Comparison of ENCODE assay signal across 8 cellular contexts in genomic region chr10:96090463-96090800, GRCh38. TPM values are rescaled to one million over a fixed set of nuclear protein-coding genes. Genes with fewer than 3 reads are reported as not detected.
A peak's percentile ranks its signal among the peaks of the same experiment; 100 is the strongest.
DNase-seq lines count a peak whose midpoint lies in the region; ATAC-seq, FAIRE-seq and TF ChIP-seq lines count a peak whose summit lies in the region.

No MANE protein-coding gene starts in this region.

- H3K9me2 ChIP-seq in GM23338 (ENCODE audit: insufficient read depth) = peaks cover 10% of the 10 kb centered on the region

- no peaks in the 10 kb centered on the region for H3K36me3 Mint-ChIP-seq in GM23338 (ENCODE audit: low read depth)

- H3K79me2 ChIP-seq in GM23338 (replicated peaks; ENCODE audit: insufficient read depth) = no peaks in the 10 kb centered on the region

- H3K36me3 ChIP-seq in GM23338 (ENCODE audit: insufficient read depth) (no peaks in the 10 kb centered on the region), esophagus (ENCODE audit: control insufficient read depth in 2 of 2, insufficient read depth in 2 of 2, low read length in 1 of 2) (no peaks in the 10 kb centered on the region), small intestine (ENCODE audit: control insufficient read depth in 2 of 2, insufficient read depth in 2 of 2, low read length in 2 of 2) (no peaks in the 10 kb centered on the region)

- peaks cover 23% of the 10 kb centered on the region; the same call in 1 of the 2 replicates for H3K27me3 ChIP-seq in GM23338 (ENCODE audit: insufficient read depth)
- peaks cover 4 to 6% of the 10 kb centered on the region in 2 donors for H3K27me3 ChIP-seq in esophagus (ENCODE audit: control insufficient read depth in 1 of 2, insufficient read depth in 2 of 2, low read length in 2 of 2)
- H3K27me3 ChIP-seq in small intestine (ENCODE audit: control insufficient read depth in 2 of 2, insufficient read depth in 2 of 2, low read length in 2 of 2) = peaks cover 0 to 15% of the 10 kb centered on the region in 2 donors

- no peaks in the 10 kb centered on the region for H3K4me1 ChIP-seq in GM23338 (ENCODE audit: insufficient read depth)
- H3K4me1 ChIP-seq in esophagus (ENCODE audit: control insufficient read depth in 2 of 2, insufficient read depth in 2 of 2, low read length in 1 of 2) = no peaks in the 10 kb centered on the region
- H3K4me1 ChIP-seq in small intestine (ENCODE audit: control insufficient read depth in 2 of 2, insufficient read depth in 1 of 2, low read depth in 1 of 2, low read length in 1 of 2) = peaks cover 0 to 1% of the 10 kb centered on the region in 2 donors

- H2AFZ ChIP-seq in GM23338 = peak overlapping the region; percentile 96

- no peaks in the 10 kb centered on the region for H4K20me1 ChIP-seq in GM23338 (replicated peaks; ENCODE audit: insufficient read depth)

- H3K9me3 ChIP-seq in esophagus (ENCODE audit: control insufficient read depth in 2 of 2, insufficient read depth in 1 of 2, low read depth in 1 of 2, low read length in 1 of 2) = peaks cover 2 to 11% of the 10 kb centered on the region in 2 donors
- peaks cover 1% of the 10 kb centered on the region for H3K9me3 ChIP-seq in small intestine (ENCODE audit: control insufficient read depth, low read depth)

- DNase-seq in GM23338 (ENCODE audit: low spot score) = no peak
- DNase-seq in small intestine = no peak
- DNase-seq in NCI-H526 (lab: John Stamatoyannopoulos, UW) = no peak
- no peak for DNase-seq in pons (ENCODE audit: low spot score)
- DNase-seq in globus pallidus (ENCODE audit: low spot score) = no peak

- no peaks in the 10 kb centered on the region; the same call in 2 of the 3 replicates for H3K4me1 Mint-ChIP-seq in GM23338

- H3K4me3 ChIP-seq in GM23338 (peak overlapping the region; percentile 66), esophagus (ENCODE audit: low read depth in 1 of 2, low read length in 2 of 2) (peak overlapping the region; percentile 63 to 78), small intestine (ENCODE audit: low read depth in 1 of 2, low read length in 2 of 2) (peak overlapping the region in 1 of 2 donors; percentile 59)

- peak overlapping the region; percentile 82; the same call in 1 of the 2 replicates for H3K27ac ChIP-seq in GM23338 (ENCODE audit: low read depth)
- peak overlapping the region; percentile 92 to 94 for H3K27ac ChIP-seq in esophagus (ENCODE audit: low read depth in 2 of 2, low read length in 1 of 2)
- H3K27ac ChIP-seq in small intestine (ENCODE audit: low read depth in 1 of 2, low read length in 1 of 2) = peak overlapping the region; percentile 96 to 97

- H3F3A ChIP-seq in GM23338 (replicated peaks; ENCODE audit: low read depth) = no peaks in the 10 kb centered on the region

- H3K4me2 ChIP-seq in GM23338 = peak overlapping the region; percentile 58; the same call in 1 of the 2 replicates

- H3K4me3 Mint-ChIP-seq in GM23338 = peak overlapping the region; percentile 82

- FAIRE-seq in small intestine (lab: Jason Lieb, UNC) = no peak

- H3K27ac Mint-ChIP-seq in GM23338 = peak overlapping the region; percentile 94

- no peaks in the 10 kb centered on the region; the same call in 2 of the 3 replicates for H3K9me3 Mint-ChIP-seq in GM23338

- 67 to 82% methylated on average over 9 of the region's 9 CpGs for WGBS in esophagus, 2 donors
- WGBS in small intestine, 3 donors = 70 to 79% (median 71%) methylated on average over 9 of the region's 9 CpGs

- no peak for TF ChIP-seq CTCF in GM23338 (conservative IDR thresholded peaks at IDR 0.05; ENCODE audit: low read depth in 2 of 2)

- peak; percentile 8; the same call in 1 of the 3 replicates for ATAC-seq in GM23338
- no peak for ATAC-seq in SK-N-SH treated with all-trans-retinoic acid at 6 μM for 48 hours
- no peak for ATAC-seq in HG03460 (IDR thresholded peaks at IDR 0.05; ENCODE audit: unreplicated experiment)

- H3K27me3 Mint-ChIP-seq in GM23338 (ENCODE audit: insufficient read depth, low read depth, poor library complexity) = peaks cover 5% of the 10 kb centered on the region

TF ChIP-seq in GM23338, 12 proteins besides CTCF, POLR2A, EP300 and RAD21 (continues in another document):
- TF ChIP-seq CREB1 (CRISPR knock-in tag; IDR thresholded peaks at IDR 0.05; ENCODE audit: low read depth) (no peak), EZH2phosphoT487 (IDR thresholded peaks at IDR 0.05; ENCODE audit: unreplicated experiment) (no peak), ETS1 (IDR thresholded peaks at IDR 0.05) (no peak), EZH2 (IDR thresholded peaks at IDR 0.05; ENCODE audit: low read depth, unreplicated experiment) (no peak), JUNB (IDR thresholded peaks at IDR 0.05; ENCODE audit: unreplicated experiment) (no peak), ZNF114 (CRISPR knock-in tag; IDR thresholded peaks at IDR 0.05) (no peak)

TF ChIP-seq in SK-N-SH treated with all-trans-retinoic acid at 6 μM for 48 hours, 23 proteins besides CTCF, POLR2A, EP300 and RAD21:
- TF ChIP-seq ZC3H10 (CRISPR knock-in tag; IDR thresholded peaks at IDR 0.05) (no peak), ZNF565 (CRISPR knock-in tag; conservative IDR thresholded peaks at IDR 0.05; ENCODE audit: low read depth) (no peak), ZFP3 (CRISPR knock-in tag; IDR thresholded peaks at IDR 0.05) (no peak; the same call in 1 of the 2 replicates), PATZ1 (CRISPR knock-in tag; IDR thresholded peaks at IDR 0.05; ENCODE audit: borderline replicate concordance) (no peak), CSRNP3 (CRISPR knock-in tag; IDR thresholded peaks at IDR 0.05) (peak; percentile 41; the same call in 1 of the 2 replicates), ZNF8 (CRISPR knock-in tag; IDR thresholded peaks at IDR 0.05) (no peak), ISL1 (CRISPR knock-in tag; IDR thresholded peaks at IDR 0.05) (no peak)

RNA-seq across cellular contexts. Expression of gene ZNF518A, which starts 39.7 kb away (rescaled TPM):
- total RNA-seq in GM23338 (2014; rRNA removed; shearing (Covaris generic)) = 44.6 and 46.3 TPM in 2 replicates
- polyA plus RNA-seq in GM23338 (2016; fragmentation: Nextera tagmentation; extraction: Ambion mirVana) (43.1 and 52.1 TPM in 2 replicates), esophagus (1 to 10 TPM; 3.4 to 5.5 TPM), small intestine (1 to 10 TPM; 4.1 to 7.6 (median 6.1) TPM)

RNA-seq across cellular contexts. Expression of gene CCNJ, which starts 47.0 kb away (rescaled TPM):
- total RNA-seq in GM23338 (2014; rRNA removed; shearing (Covaris generic)) = 29.6 and 31.6 TPM in 2 replicates
- polyA plus RNA-seq in GM23338 (2016; fragmentation: Nextera tagmentation; extraction: Ambion mirVana) (11.6 and 14.1 TPM in 2 replicates), esophagus (1 to 10 TPM; 1.4 to 1.9 TPM), small intestine (1 to 10 TPM; 1.6 to 3.8 (median 2.0) TPM)
